Comparison of ENCODE assay signal across 8 cellular contexts in genomic region chr4:113636438-113636818, GRCh38.
A peak's percentile ranks its signal among the peaks of the same experiment; 100 is the strongest.
DNase-seq lines count a peak whose midpoint lies in the region; ATAC-seq lines count a peak whose summit lies in the region.

No MANE protein-coding gene starts in this region.

- ATAC-seq in HG02938 (IDR thresholded peaks at IDR 0.05; ENCODE audit: unreplicated experiment) (peak; percentile 53), GM19035 (IDR thresholded peaks at IDR 0.05; ENCODE audit: unreplicated experiment) (no peak)
- peak; percentile 79 for ATAC-seq in naive thymus-derived CD4-positive, alpha-beta T cell

- peaks cover 52% of the 10 kb centered on the region for H3K36me3 Mint-ChIP-seq in activated T-cell treated with anti-CD3 and anti-CD28 coated beads, Interleukin-2, amount 50 U/mL, for 24 hours (ENCODE audit: low read depth)
- H3K36me3 Mint-ChIP-seq in naive thymus-derived CD4-positive, alpha-beta T cell, result peaks cover 0 to 7% (median 4%) of the 10 kb centered on the region in 5 donors

- POLR2A ChIA-PET in naive thymus-derived CD4-positive, alpha-beta T cell (lab: Charles Lee), result interaction anchor here (1.0 to 2.2 kb wide), 2 partner anchors 12 to 125 kb away, joined by 3 to 6 read pairs; partner anchors contain the start of gene CAMK2D

- peak overlapping the region; percentile 91 for H3K27ac Mint-ChIP-seq in activated T-cell treated with anti-CD3 and anti-CD28 coated beads, Interleukin-2, amount 50 U/mL, for 24 hours
- peak overlapping the region; percentile 20 to 89 (median 70) for H3K27ac Mint-ChIP-seq in naive thymus-derived CD4-positive, alpha-beta T cell

- no peaks in the 10 kb centered on the region for H3K9me3 Mint-ChIP-seq in activated T-cell treated with anti-CD3 and anti-CD28 coated beads, Interleukin-2, amount 50 U/mL, for 24 hours
- peaks cover 0 to 5% (median 0%) of the 10 kb centered on the region in 11 donors for H3K9me3 Mint-ChIP-seq in naive thymus-derived CD4-positive, alpha-beta T cell

- H3K9me3 ChIP-seq in naive thymus-derived CD4-positive, alpha-beta T cell (ENCODE audit: control insufficient read depth in 2 of 3, low read length in 3 of 3), result no peaks in the 10 kb centered on the region

- in situ Hi-C loops in SK-MEL-5 (cut with HindIII; ENCODE audit: low pct_unique_long_range_greater_than_20kb, low sequenced_read_pairs), result no loop called here

- intact Hi-C loops in naive thymus-derived CD4-positive, alpha-beta T cell (cut with micrococcal nuclease), result loop anchor here (1.0 to 10.0 kb wide), 15 partner anchors 46 to 746 kb away; no protein-coding TSS in a partner anchor

- no peak overlapping the region for H3K27ac ChIP-seq in naive thymus-derived CD4-positive, alpha-beta T cell (ENCODE audit: low read depth, low read length)

- H3K4me1 ChIP-seq in naive thymus-derived CD4-positive, alpha-beta T cell (ENCODE audit: control insufficient read depth in 2 of 2, insufficient read depth in 2 of 2, low read length in 2 of 2), result peaks cover 15 to 23% of the 10 kb centered on the region in 2 donors

- H3K4me1 Mint-ChIP-seq in activated T-cell treated with anti-CD3 and anti-CD28 coated beads, Interleukin-2, amount 50 U/mL, for 24 hours (ENCODE audit: low read depth), result peaks cover 63% of the 10 kb centered on the region
- H3K4me1 Mint-ChIP-seq in naive thymus-derived CD4-positive, alpha-beta T cell, result peaks cover 31 to 61% (median 51%) of the 10 kb centered on the region in 7 donors

- no peaks in the 10 kb centered on the region for H3K36me3 ChIP-seq in naive thymus-derived CD4-positive, alpha-beta T cell (ENCODE audit: control insufficient read depth in 2 of 3, insufficient read depth in 3 of 3, low read length in 3 of 3)

- no peak for DNase-seq in activated T-cell treated with anti-CD3 and anti-CD28 coated beads, Interleukin-2, amount 50 U/mL, for 24 hours
- no peak for DNase-seq in activated T-cell treated with anti-CD3 and anti-CD28 coated beads, Interleukin-2, amount 50 U/mL, for 1 hour
- DNase-seq in SK-MEL-5 (ENCODE audit: low read depth, low spot score) (peak; percentile 3), amniotic stem cell (lab: John Stamatoyannopoulos, UW) (no peak)
- peak in 7 of 9 donors; percentile 28 to 58 (median 38) for DNase-seq in naive thymus-derived CD4-positive, alpha-beta T cell
- DNase-seq in stimulated activated CD4-positive, alpha-beta T cell treated with anti-CD3 and anti-CD28 coated beads, Interleukin-2, amount 100 ng/mL, for 24 hours, result no peak

- peak overlapping the region; percentile 30 for H3K4me3 Mint-ChIP-seq in activated T-cell treated with anti-CD3 and anti-CD28 coated beads, Interleukin-2, amount 50 U/mL, for 24 hours
- H3K4me3 Mint-ChIP-seq in naive thymus-derived CD4-positive, alpha-beta T cell, result peak overlapping the region; percentile 0 to 79 (median 66)

- CTCF ChIA-PET in naive thymus-derived CD4-positive, alpha-beta T cell (lab: Charles Lee), result interaction anchor here (1.0 to 1.2 kb wide), 2 partner anchors 61 to 89 kb away, joined by 3 to 4 read pairs; no protein-coding TSS in a partner anchor

- H3K4me3 ChIP-seq in naive thymus-derived CD4-positive, alpha-beta T cell (ENCODE audit: low read length), result peak overlapping the region; percentile 5

- no peaks in the 10 kb centered on the region for H3K27me3 ChIP-seq in naive thymus-derived CD4-positive, alpha-beta T cell (ENCODE audit: control insufficient read depth in 2 of 2, insufficient read depth in 2 of 2, low read length in 2 of 2)

- H3K27me3 Mint-ChIP-seq in activated T-cell treated with anti-CD3 and anti-CD28 coated beads, Interleukin-2, amount 50 U/mL, for 24 hours, result no peaks in the 10 kb centered on the region
- H3K27me3 Mint-ChIP-seq in naive thymus-derived CD4-positive, alpha-beta T cell, result no peaks in the 10 kb centered on the region

Comparison
In these comparisons a context has a peak if more than half of its experiments do, and no peak if none do; other contexts are left out.
1. DNase-seq: peak in SK-MEL-5 (single experiment) and naive thymus-derived CD4-positive, alpha-beta T cell (7 of 9); none in activated T-cell treated with anti-CD3 and anti-CD28 coated beads, Interleukin-2, amount 50 U/mL, for 24 hours (single experiment), activated T-cell treated with anti-CD3 and anti-CD28 coated beads, Interleukin-2, amount 50 U/mL, for 1 hour (single experiment), amniotic stem cell (single experiment) and stimulated activated CD4-positive, alpha-beta T cell treated with anti-CD3 and anti-CD28 coated beads, Interleukin-2, amount 100 ng/mL, for 24 hours (0 of 2).